9 cellular contexts compared by ENCODE assay signal in genomic region chr9:73200694-73201432, GRCh38. TPM values are rescaled to one million over a fixed set of nuclear protein-coding genes. Genes with fewer than 3 reads are reported as not detected.
A peak's percentile ranks its signal among the peaks of the same experiment; 100 is the strongest.
DNase-seq lines count a peak whose midpoint lies in the region; ATAC-seq, FAIRE-seq and TF ChIP-seq lines count a peak whose summit lies in the region.
"Had no signal": no experiment of that assay in that cellular context is flagged by ENCODE, and none has a peak within 500 bp of the region (broad histone marks: within the 10 kb centered on the region; RNA-seq: fewer than 3 reads in every experiment).

No MANE protein-coding gene starts in this region.

- peak; percentile 72 for FAIRE-seq in astrocyte (lab: Jason Lieb, UNC)

- no peak overlapping the region for H3K4me3 Mint-ChIP-seq in astrocyte (ENCODE audit: unreplicated experiment)
- no peak overlapping the region for H3K4me3 Mint-ChIP-seq in Caco-2 (ENCODE audit: unreplicated experiment)

- H3K9me3 Mint-ChIP-seq in astrocyte (ENCODE audit: unreplicated experiment) (no peaks in the 10 kb centered on the region), Caco-2 (ENCODE audit: unreplicated experiment) (no peaks in the 10 kb centered on the region)

- H3K27ac ChIP-seq in astrocyte (ENCODE audit: low read depth, low read length) = no peak overlapping the region
- no peak overlapping the region for H3K27ac ChIP-seq in left lung
- H3K27ac ChIP-seq: HL-60 had no signal

- no peak overlapping the region for H2AFZ ChIP-seq in astrocyte (ENCODE audit: low read depth, low read length)

- BruUV-seq in Caco-2 (replicated peaks; lab: Mats Ljungman, UMichigan) = no TSS peak

- CTCF ChIA-PET in Caco-2 (lab: Charles Lee) = interaction anchor here (0.7 kb wide), 1 partner anchor 93 kb away, joined by 4 read pairs; no protein-coding TSS in a partner anchor

- no peak overlapping the region for H3K4me2 ChIP-seq in astrocyte (ENCODE audit: low read length)

- H3K27me3 Mint-ChIP-seq in astrocyte (ENCODE audit: low read depth, unreplicated experiment) (no peaks in the 10 kb centered on the region), Caco-2 (ENCODE audit: insufficient read depth, unreplicated experiment) (no peaks in the 10 kb centered on the region)

- intact Hi-C loops in left lung (cut with DNase I) = no loop called here
- intact Hi-C loops in Caco-2 (cut with micrococcal nuclease; ENCODE audit: unreplicated experiment) = loop anchor here (2.0 to 5.0 kb wide), 2 partner anchors 366 to 466 kb away; no protein-coding TSS in a partner anchor

- peak; percentile 53 for ATAC-seq in GM19035 (IDR thresholded peaks at IDR 0.05; ENCODE audit: unreplicated experiment)
- peak; percentile 70 for ATAC-seq in left lung

- H3K4me1 ChIP-seq in BE2C (no peaks in the 10 kb centered on the region), astrocyte (ENCODE audit: insufficient read depth, low read length) (no peaks in the 10 kb centered on the region), left lung (peaks cover 0 to 4% of the 10 kb centered on the region in 2 donors), Caco-2 (no peaks in the 10 kb centered on the region)

- H3K36me3 ChIP-seq in BE2C (no peaks in the 10 kb centered on the region), astrocyte (ENCODE audit: insufficient read depth, low read length) (no peaks in the 10 kb centered on the region), left lung (no peaks in the 10 kb centered on the region), Caco-2 (ENCODE audit: control insufficient read depth, insufficient read depth, low read length) (no peaks in the 10 kb centered on the region)

- H3K9me3 ChIP-seq in BE2C (no peaks in the 10 kb centered on the region), astrocyte (ENCODE audit: insufficient read depth, low read depth, low read length) (no peaks in the 10 kb centered on the region), left lung (no peaks in the 10 kb centered on the region), Caco-2 (no peaks in the 10 kb centered on the region)

- H3K27me3 ChIP-seq in BE2C (no peaks in the 10 kb centered on the region), astrocyte (ENCODE audit: insufficient read depth, low read length) (no peaks in the 10 kb centered on the region), left lung (peaks cover 0 to 4% of the 10 kb centered on the region in 2 donors), Caco-2 (replicated peaks; ENCODE audit: control insufficient read depth, insufficient read depth, low read length) (no peaks in the 10 kb centered on the region)

- H3K4me3 ChIP-seq in BE2C (ENCODE audit: low read depth, low read length) (no peak overlapping the region), astrocyte (ENCODE audit: insufficient read depth, low read depth, low read length) (no peak overlapping the region), left lung (no peak overlapping the region), Caco-2 (ENCODE audit: low read depth, low read length) (no peak overlapping the region)

- H3K4me1 Mint-ChIP-seq in astrocyte (ENCODE audit: low read depth, unreplicated experiment) (no peaks in the 10 kb centered on the region), Caco-2 (ENCODE audit: low read depth, unreplicated experiment) (no peaks in the 10 kb centered on the region)

- H4K20me1 ChIP-seq in astrocyte (ENCODE audit: insufficient read depth, low read length) = no peaks in the 10 kb centered on the region

- POLR2A ChIA-PET in Caco-2 (lab: Charles Lee) = no interaction called here

- H3K36me3 Mint-ChIP-seq in astrocyte (ENCODE audit: low read depth, unreplicated experiment) (no peaks in the 10 kb centered on the region), Caco-2 (ENCODE audit: insufficient read depth, unreplicated experiment) (no peaks in the 10 kb centered on the region)

- H3K9ac ChIP-seq in astrocyte (ENCODE audit: low read length) = no peak overlapping the region

- H3K27ac Mint-ChIP-seq in astrocyte (ENCODE audit: unreplicated experiment) = no peak overlapping the region
- H3K27ac Mint-ChIP-seq in Caco-2 (ENCODE audit: unreplicated experiment) = no peak overlapping the region

- no peaks in the 10 kb centered on the region for H3K79me2 ChIP-seq in astrocyte (ENCODE audit: insufficient read depth, low read length)

- no peak for DNase-seq in BE2C
- DNase-seq in NCI-H2029 (lab: John Stamatoyannopoulos, UW) = peak; percentile 55
- no peak for DNase-seq in astrocyte (ENCODE audit: low read depth)
- no peak for DNase-seq in left lung
- DNase-seq in DMS79 treated with DMSO at 0.1 percent for 48 hours (lab: John Stamatoyannopoulos, UW) = no peak
- no peak for DNase-seq in activated CD4-positive, alpha-beta T cell treated with anti-CD3 and anti-CD28 coated beads for 48 hours
- no peak for DNase-seq in Caco-2

- TF ChIP-seq CTCF in BE2C (IDR thresholded peaks at IDR 0.05; ENCODE audit: low read depth, low read length) (peak; percentile 41; the same call in 1 of the 2 replicates), astrocyte (IDR thresholded peaks at IDR 0.05; ENCODE audit: insufficient read depth, low read depth, low read length) (peak; percentile 60), left lung (IDR thresholded peaks at IDR 0.05) (peak; percentile 47 to 52), Caco-2 (IDR thresholded peaks at IDR 0.05; ENCODE audit: insufficient read depth in 1 of 2, low read depth in 1 of 2, low read length in 1 of 2, severe bottlenecking in 1 of 2, unreplicated experiment in 1 of 2) (peak in 1 of 2 experiments; percentile 19)

RNA-seq across cellular contexts. Expression of gene ANXA1, which starts 49.2 kb away (rescaled TPM):
- polyA plus RNA-seq in BE2C (2012; ENCODE audit: insufficient read depth, insufficient read length, low read depth) = not detected
- total RNA-seq in astrocyte = 447 and 637 TPM in 2 replicates
- total RNA-seq in left lung = 100 to 1,000 TPM; 387 to 563 TPM
- total RNA-seq in Caco-2 (2022) = 8.3 and 12.0 TPM in 2 replicates

Comparison
In these comparisons a context has a peak if more than half of its experiments do, and no peak if none do; other contexts are left out.
1. RNA of gene ANXA1, which starts 49.2 kb away (total RNA-seq): 447 to 637 TPM in astrocyte and 387 to 563 TPM in left lung; 8.3 to 12.0 TPM in Caco-2; every median in the first group is over 10 times any median in the second.